In the genomic region with DNA sequence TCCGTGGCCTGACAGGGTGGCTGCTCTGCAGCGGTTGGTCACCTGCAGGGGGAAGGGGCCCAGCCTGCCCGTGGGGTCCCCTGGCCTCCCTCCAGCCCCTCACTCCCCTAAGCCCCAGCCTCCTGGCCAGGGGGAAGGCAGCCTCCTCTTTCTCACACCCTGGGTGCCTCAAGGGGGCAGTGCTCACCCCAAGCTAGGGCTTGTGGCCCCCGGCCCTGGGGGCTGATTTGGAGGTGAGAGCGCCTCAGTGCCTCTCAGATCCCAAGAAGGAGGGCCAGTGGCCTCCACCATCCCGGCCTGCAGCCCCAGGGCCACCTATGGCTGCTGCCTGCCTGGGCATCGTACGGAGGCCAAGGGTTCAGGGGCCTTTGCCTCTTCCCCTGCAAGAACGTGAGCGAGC, we compare ENCODE assay signal across 26 cellular contexts.
"Had no signal": no experiment of that assay in that cellular context is flagged by ENCODE, and none has a peak within 500 bp of the region (broad histone marks: within the 10 kb centered on the region; RNA-seq: fewer than 3 reads in every experiment).

No MANE protein-coding gene starts in this region.

- H3K36me3 Mint-ChIP-seq: activated CD4-positive, alpha-beta memory T cell treated with anti-CD3 and anti-CD28 coated beads for 36 hours had no signal

- H3K9me3 Mint-ChIP-seq: activated naive CD8-positive, alpha-beta T cell treated with anti-CD3 and anti-CD28 coated beads, Interleukin-2, amount 50 U/mL, for 24 hours had no signal

- H3K4me3 Mint-ChIP-seq: activated CD4-positive, alpha-beta memory T cell treated with anti-CD3 and anti-CD28 coated beads for 36 hours; activated CD4-positive, alpha-beta T cell treated with anti-CD3 and anti-CD28 coated beads, Interleukin-2, amount 10 ng/mL, durations not matched to agents 7 days and 5 days; activated naive CD8-positive, alpha-beta T cell treated with anti-CD3 and anti-CD28 coated beads, Interleukin-2, amount 50 U/mL, for 24 hours; activated T-cell treated with anti-CD3 and anti-CD28 coated beads, Interleukin-2, amount 50 U/mL, for 4 hours; T-helper 1 cell treated with Interleukin-12 subunit alpha and Interleukin-12 subunit beta and Interleukin-4 antibody, amounts not matched to agents 30 μg/mL and 1 μg/mL, for 36 hours had no signal

- H3K9me3 ChIP-seq: SK-N-SH had no signal

- H3K9me2 ChIP-seq: SK-N-SH had no signal

- H3K4me3 ChIP-seq: ascending aorta, body of pancreas, SJCRH30 had no signal

- H3K9ac ChIP-seq: SK-N-SH had no signal

- H3K4me1 ChIP-seq: ascending aorta, body of pancreas, SJCRH30 had no signal

- DNase-seq: activated CD4-positive, alpha-beta memory T cell treated with anti-CD3 and anti-CD28 coated beads for 36 hours; activated CD4-positive, alpha-beta T cell treated with anti-CD3 and anti-CD28 coated beads, Interleukin-2, amount 10 ng/mL, durations not matched to agents 7 days and 5 days; activated CD4-positive, CD25-positive, alpha-beta regulatory T cell; activated CD8-positive, alpha-beta memory T cell treated with anti-CD3 and anti-CD28 coated beads for 24 hours; activated effector memory CD4-positive, alpha-beta T cell treated with anti-CD3 and anti-CD28 coated beads, Interleukin-2, amount 50 U/mL, for 16 hours; activated naive CD4-positive, alpha-beta T cell treated with Interleukin-2 at 50 U/mL for 16 hours; activated naive CD8-positive, alpha-beta T cell treated with anti-CD3 and anti-CD28 coated beads, Interleukin-2, amount 50 U/mL, for 24 hours; activated T-cell treated with anti-CD3 and anti-CD28 coated beads, Interleukin-2, amount 50 U/mL, for 4 hours; amniotic stem cell; body of pancreas; central memory CD4-positive, alpha-beta T cell; KG1; NCI-H1105 treated with DMSO at 0.1 percent for 48 hours; NCI-H1436 treated with DMSO at 0.1 percent for 48 hours; NCI-H187; NCI-H2081; NCI-H510A treated with DMSO at 0.1 percent for 48 hours; Right ventricle myocardium superior; RPMI8226; SJCRH30; SK-N-SH; SW 1271 had no signal

- H3K27me3 Mint-ChIP-seq: activated CD4-positive, alpha-beta memory T cell treated with anti-CD3 and anti-CD28 coated beads for 36 hours; activated CD4-positive, alpha-beta T cell treated with anti-CD3 and anti-CD28 coated beads, Interleukin-2, amount 10 ng/mL, durations not matched to agents 7 days and 5 days; activated naive CD8-positive, alpha-beta T cell treated with anti-CD3 and anti-CD28 coated beads, Interleukin-2, amount 50 U/mL, for 24 hours had no signal

- H3K27ac Mint-ChIP-seq: activated CD4-positive, alpha-beta memory T cell treated with anti-CD3 and anti-CD28 coated beads for 36 hours; activated CD4-positive, alpha-beta T cell treated with anti-CD3 and anti-CD28 coated beads, Interleukin-2, amount 10 ng/mL, durations not matched to agents 7 days and 5 days; activated naive CD8-positive, alpha-beta T cell treated with anti-CD3 and anti-CD28 coated beads, Interleukin-2, amount 50 U/mL, for 24 hours; T-helper 1 cell treated with Interleukin-12 subunit alpha and Interleukin-12 subunit beta and Interleukin-4 antibody, amounts not matched to agents 30 μg/mL and 1 μg/mL, for 36 hours had no signal

- H3K36me3 ChIP-seq: ascending aorta, SJCRH30 had no signal

- FAIRE-seq: bronchial epithelial cell had no signal

- ATAC-seq: activated naive CD4-positive, alpha-beta T cell treated with anti-CD3 and anti-CD28 coated beads, Interleukin-2, amount 50 U/mL, for 72 hours; activated naive CD8-positive, alpha-beta T cell treated with anti-CD3 and anti-CD28 coated beads, Interleukin-2, amount 50 U/mL, for 24 hours; activated T-cell treated with anti-CD3 and anti-CD28 coated beads, Interleukin-2, amount 50 U/mL, for 4 hours; body of pancreas had no signal

- H3K4me1 Mint-ChIP-seq: activated CD4-positive, alpha-beta T cell treated with anti-CD3 and anti-CD28 coated beads, Interleukin-2, amount 10 ng/mL, durations not matched to agents 7 days and 5 days; activated naive CD8-positive, alpha-beta T cell treated with anti-CD3 and anti-CD28 coated beads, Interleukin-2, amount 50 U/mL, for 24 hours had no signal

- H3K4me2 ChIP-seq: SK-N-SH had no signal

- H3K27me3 ChIP-seq: ascending aorta, body of pancreas had no signal

- H3K27ac ChIP-seq: ascending aorta, body of pancreas, SJCRH30 had no signal
